Comparison of ENCODE assay signal across 8 cellular contexts in genomic region chrX:153934473-153935325, GRCh38. TPM values are rescaled to one million over a fixed set of nuclear protein-coding genes. Genes with fewer than 3 reads are reported as not detected.
DNase-seq lines count a peak whose midpoint lies in the region; ATAC-seq and TF ChIP-seq lines count a peak whose summit lies in the region.

NAA10 (minus strand) TSS chrX:153935037; CDS start chrX:153934904, 133 bp downstream.

- H3K9me3 Mint-ChIP-seq in mesothelial cell of epicardium, result peaks cover 3% of the 10 kb centered on the region

- H3K27ac Mint-ChIP-seq in mesothelial cell of epicardium, result peak within 1 kb of the TSS; percentile 64

- peak within 1 kb of the TSS; percentile 86 for H3K4me3 Mint-ChIP-seq in mesothelial cell of epicardium

- H3K4me1 Mint-ChIP-seq in mesothelial cell of epicardium, result peaks cover 5% of the 10 kb centered on the region

- TF ChIP-seq CTCF in mesothelial cell of epicardium (IDR thresholded peaks at IDR 0.05; ENCODE audit: unreplicated experiment), result no peak

- ATAC-seq in HG03342 (IDR thresholded peaks at IDR 0.05; ENCODE audit: unreplicated experiment), result peak; percentile 89

- H3K36me3 Mint-ChIP-seq in mesothelial cell of epicardium, result peaks cover 7% of the 10 kb centered on the region

- H3K27me3 Mint-ChIP-seq in mesothelial cell of epicardium (ENCODE audit: low read depth), result no peaks in the 10 kb centered on the region

- DNase-seq in CD1c-positive myeloid dendritic cell (ENCODE audit: extremely low spot score) (peak; percentile 79), GM19238 (ENCODE audit: insufficient read length, low spot score) (peak; percentile 98), NCI-H748 treated with DMSO at 0.1 percent for 48 hours (lab: John Stamatoyannopoulos, UW) (peak; percentile 29), epidermal melanocyte (ENCODE audit: insufficient read length, low spot score) (peak; percentile 80), mesothelial cell of epicardium (ENCODE audit: low spot score in 2 of 2, unreplicated experiment in 2 of 2) (peak in 1 of 2 experiments; percentile 59)
- peak; percentile 65 for DNase-seq in activated CD8-positive, alpha-beta memory T cell treated with anti-CD3 and anti-CD28 coated beads, Interleukin-2, amount 50 U/mL, for 4 hours
- peak; percentile 59 for DNase-seq in stimulated activated naive CD4-positive, alpha-beta T cell treated with Interleukin-2 at 50 U/mL for 16 hours (lab: John Stamatoyannopoulos, UW)

RNA-seq across cellular contexts. Expression of gene NAA10, which starts in this region (rescaled TPM):
- total RNA-seq in mesothelial cell of epicardium, result 76.8 to 82.0 TPM (median 79.3 TPM) in 3 replicates
